Comparison of ENCODE assay signal across 8 cellular contexts in genomic region chr15:74776851-74777768, GRCh38. TPM values are rescaled to one million over a fixed set of nuclear protein-coding genes. Genes with fewer than 3 reads are reported as not detected.
DNase-seq lines count a peak whose midpoint lies in the region; ATAC-seq and TF ChIP-seq lines count a peak whose summit lies in the region.

No MANE protein-coding gene starts in this region.

- H3K27me3 Mint-ChIP-seq in H9 (ENCODE audit: low read depth): peaks cover 59% of the 10 kb centered on the region

- H3K36me3 Mint-ChIP-seq in H9 (ENCODE audit: insufficient read depth in 1 of 3, low read depth in 3 of 3): no peaks in the 10 kb centered on the region

- H4K20me1 ChIP-seq in H9 (ENCODE audit: control insufficient read depth, insufficient read depth, insufficient read length): no peaks in the 10 kb centered on the region

- ATAC-seq in HG03342 (IDR thresholded peaks at IDR 0.05; ENCODE audit: unreplicated experiment): no peak

- H3K79me2 ChIP-seq in H9 (ENCODE audit: insufficient read depth, low read length): no peaks in the 10 kb centered on the region

- H2BK120ac ChIP-seq in H9 (ENCODE audit: low read depth, low read length, poor library complexity, severe bottlenecking): no peak overlapping the region

- H4K91ac ChIP-seq in H9 (ENCODE audit: insufficient read length, low read depth, low read length): no peak overlapping the region

- H3K36me3 ChIP-seq in SJCRH30 (no peaks in the 10 kb centered on the region), adipocyte (ENCODE audit: control insufficient read depth, insufficient read depth, low read length, severe bottlenecking) (no peaks in the 10 kb centered on the region), muscle layer of duodenum (ENCODE audit: control insufficient read depth in 1 of 2, insufficient read depth in 2 of 2, low read length in 2 of 2) (no peaks in the 10 kb centered on the region), prostate gland (no peaks in the 10 kb centered on the region)

- peaks cover 4% of the 10 kb centered on the region; the same call in 1 of the 2 replicates for H3K27me3 ChIP-seq in H9 (ENCODE audit: insufficient read depth, low read length)
- H3K27me3 ChIP-seq in SJCRH30: no peaks in the 10 kb centered on the region
- H3K27me3 ChIP-seq in adipocyte (replicated peaks; ENCODE audit: control insufficient read depth, insufficient read depth, low read length): no peaks in the 10 kb centered on the region
- no peaks in the 10 kb centered on the region for H3K27me3 ChIP-seq in muscle layer of duodenum (ENCODE audit: low read depth, low read length)
- no peaks in the 10 kb centered on the region for H3K27me3 ChIP-seq in prostate gland (replicated peaks; ENCODE audit: insufficient read depth)

- no peaks in the 10 kb centered on the region for H3K4me1 ChIP-seq in H9 (ENCODE audit: insufficient read depth, low read length)
- peaks cover 39% of the 10 kb centered on the region for H3K4me1 ChIP-seq in SJCRH30
- H3K4me1 ChIP-seq in adipocyte (ENCODE audit: control insufficient read depth, insufficient read depth, low read length): peaks cover 24% of the 10 kb centered on the region
- peaks cover 21 to 24% of the 10 kb centered on the region in 2 donors for H3K4me1 ChIP-seq in muscle layer of duodenum (ENCODE audit: control insufficient read depth in 1 of 2, insufficient read depth in 2 of 2, low read length in 2 of 2)
- H3K4me1 ChIP-seq in prostate gland (replicated peaks): peaks cover 8% of the 10 kb centered on the region

- DNase-seq in ELR (ENCODE audit: low read depth) (peak; percentile 22), H9 (peak; percentile 75), SJCRH30 (peak; percentile 79 to 87), adipocyte (ENCODE audit: low read depth) (peak; percentile 18), COR-L47 (lab: John Stamatoyannopoulos, UW) (no peak), prostate gland (ENCODE audit: low spot score) (no peak)

- H4K5ac ChIP-seq in H9 (ENCODE audit: insufficient read length, low read depth, low read length): no peak overlapping the region

- no peaks in the 10 kb centered on the region for H3K9me3 Mint-ChIP-seq in H9

- no peak overlapping the region for H2AFZ ChIP-seq in H9 (ENCODE audit: low read length)

- H2AK5ac ChIP-seq in H9 (ENCODE audit: insufficient read length, low read length): no peak overlapping the region

- TF ChIP-seq CTCF in H9 (conservative IDR thresholded peaks at IDR 0.05) (no peak), prostate gland (IDR thresholded peaks at IDR 0.05) (no peak)

- H3K27ac Mint-ChIP-seq in H9: peak overlapping the region in 1 of 3 experiments; percentile 22; a peak in 1 of 7 replicates

- no peak overlapping the region for H3K18ac ChIP-seq in H9 (ENCODE audit: insufficient read length, low read depth, low read length)

- H2BK12ac ChIP-seq in H9 (ENCODE audit: insufficient read length, low read depth, low read length): no peak overlapping the region

- no peak overlapping the region for H3K4ac ChIP-seq in H9 (ENCODE audit: low read depth, low read length)

- no peak overlapping the region for H3K14ac ChIP-seq in H9 (ENCODE audit: insufficient read depth, low read length)

- H2BK15ac ChIP-seq in H9 (ENCODE audit: low read depth, low read length): no peak overlapping the region

- H3K4me3 Mint-ChIP-seq in H9: peak overlapping the region in 1 of 2 experiments; percentile 38; a peak in 2 of 5 replicates

- H3K4me2 ChIP-seq in H9 (ENCODE audit: insufficient read depth, insufficient read length, low read length): no peak overlapping the region

- H3K9me3 ChIP-seq in H9 (ENCODE audit: control insufficient read depth, low read depth, low read length) (no peaks in the 10 kb centered on the region), SJCRH30 (replicated peaks) (no peaks in the 10 kb centered on the region), adipocyte (ENCODE audit: control insufficient read depth, low read length) (no peaks in the 10 kb centered on the region), muscle layer of duodenum (ENCODE audit: control insufficient read depth in 1 of 2, low read length in 2 of 2) (no peaks in the 10 kb centered on the region), prostate gland (no peaks in the 10 kb centered on the region)

- no peak for TF ChIP-seq POLR2A in prostate gland (IDR thresholded peaks at IDR 0.05)

- no peak overlapping the region for H4K8ac ChIP-seq in H9 (replicated peaks; ENCODE audit: insufficient read length, low read depth, low read length)

- H3K4me3 ChIP-seq in SJCRH30 (no peak overlapping the region), adipocyte (ENCODE audit: low read length) (no peak overlapping the region), muscle layer of duodenum (ENCODE audit: low read depth in 1 of 2, low read length in 2 of 2) (no peak overlapping the region), prostate gland (no peak overlapping the region)

- intact Hi-C loops in prostate gland (cut with DNase I): no loop called here

- H2BK5ac ChIP-seq in H9 (ENCODE audit: insufficient read length, low read length): no peak overlapping the region

- no peak overlapping the region for H2BK20ac ChIP-seq in H9 (ENCODE audit: low read depth, low read length, poor library complexity, severe bottlenecking)

- no peak overlapping the region for H3K9ac ChIP-seq in H9 (ENCODE audit: extremely low read depth, insufficient read length, low read length)
- no peak overlapping the region for H3K9ac ChIP-seq in adipocyte (ENCODE audit: low read length)

- H3K23ac ChIP-seq in H9 (ENCODE audit: insufficient read length, low read depth, low read length): no peak overlapping the region

- H3K56ac ChIP-seq in H9 (ENCODE audit: insufficient read length, low read depth, low read length): no peak overlapping the region

- H3K27ac ChIP-seq in H9 (ENCODE audit: insufficient read length, low read depth, low read length): no peak overlapping the region
- no peak overlapping the region for H3K27ac ChIP-seq in SJCRH30
- peak overlapping the region; percentile 51 for H3K27ac ChIP-seq in muscle layer of duodenum (ENCODE audit: low read length)
- no peak overlapping the region for H3K27ac ChIP-seq in prostate gland

- no CpG with 5 or more reads among the region's 13 CpGs for WGBS in H9 (ENCODE audit: extremely low coverage, insufficient read length, low lambda C conversion rate)
- 48% methylated on average over 13 of the region's 13 CpGs for WGBS in prostate gland

- no peaks in the 10 kb centered on the region for H3K79me1 ChIP-seq in H9 (ENCODE audit: insufficient read depth, low read depth, low read length, poor library complexity, severe bottlenecking)

- H3K4me1 Mint-ChIP-seq in H9: peaks cover 41 to 57% of the 10 kb centered on the region in 2 experiments

- peaks cover 6% of the 10 kb centered on the region for H3K23me2 ChIP-seq in H9 (ENCODE audit: insufficient read length, low read depth, low read length, poor library complexity, severe bottlenecking)

- H3T11ph ChIP-seq in H9 (ENCODE audit: low read length): no peak overlapping the region

RNA-seq across cellular contexts. Expression of gene CSK, which starts 4.8 kb away (rescaled TPM):
- total RNA-seq in H9 (2021) (49.2 and 49.3 TPM in 2 replicates), prostate gland (10 to 100 TPM; 45.3 to 57.0 TPM)
- 23.2 and 24.0 TPM in 2 replicates for total RNA-seq in SJCRH30 (2014; rRNA removed; shearing (Covaris generic))

RNA-seq across cellular contexts. Expression of gene CYP1A2, which starts 28.5 kb away (rescaled TPM):
- total RNA-seq in H9 (2021) (not detected in 2 replicates), prostate gland (under 1 TPM in 1 of 2 donors, not detected in 1; 0.46 TPM)
- total RNA-seq in SJCRH30 (2014; rRNA removed; shearing (Covaris generic)): not detected in 2 replicates

RNA-seq across cellular contexts. Expression of gene LMAN1L, which starts 35.5 kb away (rescaled TPM):
- total RNA-seq in H9 (2021) (not detected in 2 replicates), prostate gland (100 to 1,000 TPM; 219 to 229 TPM)
- total RNA-seq in SJCRH30 (2014; rRNA removed; shearing (Covaris generic)): not detected in 2 replicates

RNA-seq across cellular contexts. Expression of gene CPLX3, which starts 49.3 kb away (rescaled TPM):
- not detected in 2 replicates for total RNA-seq in H9 (2021)
- not detected in 2 replicates for total RNA-seq in SJCRH30 (2014; rRNA removed; shearing (Covaris generic))
- total RNA-seq in prostate gland: 10 to 100 TPM; 40.5 to 59.8 TPM

RNA-seq across cellular contexts. Expression of gene CYP1A1, which starts 51.8 kb away (rescaled TPM):
- total RNA-seq in H9 (2021): 0.33 TPM in 1 of 2 replicates, not detected in the other
- total RNA-seq in SJCRH30 (2014; rRNA removed; shearing (Covaris generic)): not detected in 2 replicates
- 1 to 10 TPM in 1 of 2 donors, under 1 TPM in 1; 0.57 to 6.9 TPM for total RNA-seq in prostate gland

Comparison
In these comparisons a context has a peak if more than half of its experiments do, and no peak if none do; other contexts are left out.
1. DNase-seq: peak in ELR (single experiment), H9 (single experiment), SJCRH30 (2 of 2) and adipocyte (single experiment); none in COR-L47 (single experiment) and prostate gland (single experiment).
2. RNA of gene LMAN1L, which starts 35.5 kb away (total RNA-seq): 219 to 229 TPM in prostate gland; not detected in H9 and not detected in SJCRH30; every median in the first group is over 100 times any median in the second.